Comparison of ENCODE assay signal across 24 cellular contexts in genomic region chr14:71377099-71377498, GRCh38. TPM values are rescaled to one million over a fixed set of nuclear protein-coding genes. Genes with fewer than 3 reads are reported as not detected.
A peak's percentile ranks its signal among the peaks of the same experiment; 100 is the strongest.
DNase-seq lines count a peak whose midpoint lies in the region; ATAC-seq and TF ChIP-seq lines count a peak whose summit lies in the region.
"Had no signal": no experiment of that assay in that cellular context is flagged by ENCODE, and none has a peak within 500 bp of the region (broad histone marks: within the 10 kb centered on the region; RNA-seq: fewer than 3 reads in every experiment).

No MANE protein-coding gene starts in this region.

- H3K4me1 ChIP-seq in right cardiac atrium (ENCODE audit: control insufficient read depth, insufficient read depth, low read length) (peaks cover 2% of the 10 kb centered on the region), upper lobe of right lung (peaks cover 4% of the 10 kb centered on the region)

- H3K4me1 Mint-ChIP-seq in T-helper 17 cell (peaks cover 25% of the 10 kb centered on the region), glutamatergic neuron (ENCODE audit: low read depth, unreplicated experiment) (no peaks in the 10 kb centered on the region)

- no peak for TF ChIP-seq CTCF in glutamatergic neuron (IDR thresholded peaks at IDR 0.05; ENCODE audit: partially characterized antibody, unreplicated experiment)
- TF ChIP-seq CTCF in upper lobe of right lung (IDR thresholded peaks at IDR 0.05), result no peak

- ATAC-seq in right cardiac atrium, result no peak
- ATAC-seq in left ventricle myocardium superior, result no peak
- ATAC-seq in T-helper 17 cell, result no peak
- ATAC-seq in upper lobe of right lung, result no peak
- ATAC-seq in left colon, result no peak
- ATAC-seq: HCT116, PC-3 had no signal

- peak in 2 of 3 donors; percentile 36 to 71 for DNase-seq in right cardiac atrium
- no peak for DNase-seq in left ventricle myocardium superior
- DNase-seq in T-helper 17 cell, result no peak
- peak; percentile 28 for DNase-seq in glutamatergic neuron
- peak; percentile 60 for DNase-seq in upper lobe of right lung
- DNase-seq in NCI-H1105 (lab: John Stamatoyannopoulos, UW), result no peak
- DNase-seq in NCI-H128 (lab: John Stamatoyannopoulos, UW; ENCODE audit: unreplicated experiment), result no peak
- no peak for DNase-seq in left colon
- DNase-seq: CD4-positive, alpha-beta memory T cell; COR-L47; DMS53; Karpas-422; MV-4-11; NCI-H1105 treated with DMSO at 0.1 percent for 48 hours; NCI-H2029; NCI-H446; NCI-H524 treated with DMSO at 0.1 percent for 48 hours; NCI-H774; NK-92 treated with Interleukin-12 subunit alpha and Interleukin-12 subunit beta, amount 100 ng/mL, for 24 hours; PC-3; SHP77 had no signal

- 98% methylated on average over 28 of the region's 28 CpGs for WGBS in right cardiac atrium

- H3K36me3 Mint-ChIP-seq in T-helper 17 cell (ENCODE audit: low read depth), result peaks cover 3% of the 10 kb centered on the region
- H3K36me3 Mint-ChIP-seq in glutamatergic neuron (ENCODE audit: unreplicated experiment), result peaks cover 12% of the 10 kb centered on the region

- H3K27me3 Mint-ChIP-seq in T-helper 17 cell (no peaks in the 10 kb centered on the region), glutamatergic neuron (ENCODE audit: unreplicated experiment) (no peaks in the 10 kb centered on the region)
- H3K27me3 Mint-ChIP-seq: CD4-positive, alpha-beta memory T cell had no signal

- no peaks in the 10 kb centered on the region for H3K36me3 ChIP-seq in upper lobe of right lung

- H3K27ac Mint-ChIP-seq in T-helper 17 cell (no peak overlapping the region), glutamatergic neuron (ENCODE audit: unreplicated experiment) (no peak overlapping the region)

- H3K9me3 ChIP-seq in right cardiac atrium (ENCODE audit: control insufficient read depth, low read length), result no peaks in the 10 kb centered on the region
- H3K9me3 ChIP-seq in T-helper 17 cell (ENCODE audit: control insufficient read depth, low read length, poor library complexity, severe bottlenecking), result no peaks in the 10 kb centered on the region
- no peaks in the 10 kb centered on the region for H3K9me3 ChIP-seq in upper lobe of right lung

- H3K4me3 ChIP-seq in right cardiac atrium (ENCODE audit: low read length) (no peak overlapping the region), upper lobe of right lung (no peak overlapping the region)

- H3K9me3 Mint-ChIP-seq in glutamatergic neuron (ENCODE audit: unreplicated experiment), result peaks cover 12% of the 10 kb centered on the region

- H3K27ac ChIP-seq in right cardiac atrium (ENCODE audit: low read length), result no peak overlapping the region
- H3K27ac ChIP-seq in upper lobe of right lung, result no peak overlapping the region
- H3K27ac ChIP-seq: HL-60 had no signal

- intact Hi-C loops in right cardiac atrium (cut with DNase I), result no loop called here
- intact Hi-C loops in left ventricle myocardium superior (cut with micrococcal nuclease), result no loop called here
- intact Hi-C loops in upper lobe of right lung (cut with DNase I), result no loop called here
- intact Hi-C loops in left colon (cut with DNase I, micrococcal nuclease), result no loop called here

- H3K4me3 Mint-ChIP-seq in T-helper 17 cell (peak overlapping the region; percentile 49), glutamatergic neuron (ENCODE audit: unreplicated experiment) (no peak overlapping the region)

- H3K27me3 ChIP-seq in right cardiac atrium (ENCODE audit: control insufficient read depth, insufficient read depth), result no peaks in the 10 kb centered on the region
- H3K27me3 ChIP-seq in upper lobe of right lung, result no peaks in the 10 kb centered on the region
- H3K27me3 ChIP-seq: BLaER1 treated with 17β-estradiol and CSF1 and Interleukin-3, amounts not matched to agents 10 nM and 100 nM had no signal

RNA-seq across cellular contexts. Expression of gene SIPA1L1, which starts 56.8 kb away (rescaled TPM):
- total RNA-seq in right cardiac atrium (1 to 10 TPM; 6.8 to 8.9 (median 7.9) TPM), left ventricle myocardium superior (4.5 TPM), T-helper 17 cell (10 to 100 TPM; 47.0 to 52.3 TPM), glutamatergic neuron (ENCODE audit: unreplicated experiment) (9.8 TPM), upper lobe of right lung (52.1 TPM), left colon (10 to 100 TPM; 53.1 to 61.8 TPM)
- polyA plus RNA-seq in right cardiac atrium, result 3.3 TPM

Comparison
In these comparisons a context has a peak if more than half of its experiments do, and no peak if none do; other contexts are left out.
1. DNase-seq: peak in right cardiac atrium (2 of 3), glutamatergic neuron (single experiment) and upper lobe of right lung (single experiment); none in left ventricle myocardium superior (single experiment), T-helper 17 cell (0 of 3), NCI-H1105 (single experiment), NCI-H128 (single experiment) and left colon (0 of 2).